8 cellular contexts compared by ENCODE assay signal in the genomic region with DNA sequence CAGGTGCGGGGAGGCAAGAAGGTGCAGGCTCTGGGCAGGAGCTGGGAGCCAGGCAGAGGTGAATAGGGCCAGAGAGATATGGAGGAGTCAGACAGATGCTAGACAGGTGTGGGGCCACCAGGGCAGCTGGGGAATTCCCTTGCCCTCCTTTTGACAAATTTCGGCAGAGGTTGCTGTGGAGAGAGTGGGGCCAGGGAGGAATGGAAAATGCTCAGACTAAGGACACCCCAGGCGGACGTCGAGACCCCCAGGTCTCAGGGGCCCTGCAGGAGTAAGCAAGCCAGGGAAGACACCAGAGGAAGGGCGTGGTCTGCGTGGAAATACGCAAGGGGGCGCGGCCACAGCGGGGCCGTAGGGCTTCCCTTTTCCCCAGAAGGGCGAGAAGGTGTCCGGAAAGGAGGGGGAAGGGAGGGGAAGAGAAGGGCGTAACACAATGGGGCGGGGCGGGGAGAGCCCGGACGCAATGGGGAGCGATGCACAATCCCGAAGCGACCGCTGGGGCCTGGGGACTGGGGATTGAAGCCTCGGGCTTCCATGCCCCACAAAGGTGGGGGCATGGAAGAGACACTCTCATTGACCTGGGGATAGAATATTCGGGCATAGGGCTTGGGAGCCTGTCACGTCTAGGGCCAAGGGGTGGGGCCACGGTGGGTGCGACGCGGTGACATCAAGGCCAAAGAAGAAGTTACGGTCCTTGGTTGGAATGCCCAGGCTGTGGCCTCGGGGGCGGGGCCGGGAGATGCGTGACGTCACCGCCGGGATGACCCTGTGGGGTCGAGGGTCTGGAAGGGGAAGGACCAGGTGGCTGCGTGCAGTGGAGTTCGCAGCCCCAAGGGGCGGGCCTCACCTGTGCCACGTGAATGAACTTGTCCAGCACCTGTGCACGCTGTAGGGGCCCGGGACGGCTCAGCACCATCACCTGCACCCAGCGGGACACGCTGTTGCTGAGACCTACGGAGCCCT. TPM values are rescaled to one million over a fixed set of nuclear protein-coding genes. Genes with fewer than 3 reads are reported as not detected.
DNase-seq lines count a peak whose midpoint lies in the region; ATAC-seq, FAIRE-seq and TF ChIP-seq lines count a peak whose summit lies in the region.

No MANE protein-coding gene starts in this region.

- H3K4me3 Mint-ChIP-seq in activated CD4-positive, alpha-beta T cell treated with anti-CD3 and anti-CD28 coated beads, Interleukin-2, amount 10 ng/mL, durations not matched to agents 24 days and 14 days = peak overlapping the region; percentile 88
- peak overlapping the region; percentile 81 for H3K4me3 Mint-ChIP-seq in nephron progenitor cell
- H3K4me3 Mint-ChIP-seq in type B pancreatic cell = peak overlapping the region; percentile 86

- no peaks in the 10 kb centered on the region for H3K27me3 Mint-ChIP-seq in activated CD4-positive, alpha-beta T cell treated with anti-CD3 and anti-CD28 coated beads, Interleukin-2, amount 10 ng/mL, durations not matched to agents 24 days and 14 days
- H3K27me3 Mint-ChIP-seq in nephron progenitor cell (ENCODE audit: low read depth, poor library complexity) = peaks cover 41% of the 10 kb centered on the region
- peaks cover 33% of the 10 kb centered on the region for H3K27me3 Mint-ChIP-seq in type B pancreatic cell

- H3K79me2 ChIP-seq in DOHH2 (ENCODE audit: control insufficient read depth, low read length) (no peaks in the 10 kb centered on the region), endothelial cell of umbilical vein (ENCODE audit: control insufficient read depth, insufficient read depth, low read length) (no peaks in the 10 kb centered on the region)

- no peaks in the 10 kb centered on the region for H4K20me1 ChIP-seq in DOHH2 (ENCODE audit: control insufficient read depth, insufficient read depth, low read depth, low read length)
- no peaks in the 10 kb centered on the region for H4K20me1 ChIP-seq in endothelial cell of umbilical vein (replicated peaks; ENCODE audit: control insufficient read depth, extremely low read depth, insufficient read depth, low read length)

- H3K27ac Mint-ChIP-seq in activated CD4-positive, alpha-beta T cell treated with anti-CD3 and anti-CD28 coated beads, Interleukin-2, amount 10 ng/mL, durations not matched to agents 24 days and 14 days = peak overlapping the region; percentile 82
- no peak overlapping the region for H3K27ac Mint-ChIP-seq in nephron progenitor cell
- H3K27ac Mint-ChIP-seq in type B pancreatic cell = peak overlapping the region; percentile 81

- no peaks in the 10 kb centered on the region for H3K9me1 ChIP-seq in endothelial cell of umbilical vein (replicated peaks; ENCODE audit: control insufficient read depth, extremely low read depth, insufficient read depth, low read length)

- H3K9ac ChIP-seq in endothelial cell of umbilical vein (replicated peaks; ENCODE audit: extremely low read depth, insufficient read depth, low read length) = no peak overlapping the region

- H3K36me3 ChIP-seq in DOHH2 (ENCODE audit: control insufficient read depth, low read length) (no peaks in the 10 kb centered on the region), endothelial cell of umbilical vein (ENCODE audit: control insufficient read depth in 2 of 2, extremely low read depth in 1 of 2, insufficient read depth in 2 of 2, low read length in 2 of 2) (no peaks in the 10 kb centered on the region)

- intact Hi-C loops in activated CD4-positive, alpha-beta T cell treated with anti-CD3 and anti-CD28 coated beads, Interleukin-2, amount 10 ng/mL, durations not matched to agents 24 days and 14 days (cut with micrococcal nuclease) = no loop called here
- intact Hi-C loops in endothelial cell of umbilical vein (cut with micrococcal nuclease) = no loop called here

- CTCF ChIA-PET in endothelial cell of umbilical vein (lab: Charles Lee) = no interaction called here

- peak; percentile 9 to 56 (median 49) for DNase-seq in NCI-H1417 (lab: John Stamatoyannopoulos, UW)
- DNase-seq in activated CD4-positive, alpha-beta T cell treated with anti-CD3 and anti-CD28 coated beads, Interleukin-2, amount 10 ng/mL, durations not matched to agents 24 days and 14 days = peak; percentile 91
- no peak for DNase-seq in endothelial cell of umbilical vein (ENCODE audit: low read depth, low spot score)
- DNase-seq in nephron progenitor cell = peak; percentile 88
- no peak for DNase-seq in type B pancreatic cell (ENCODE audit: extremely low spot score, unreplicated experiment)

- no peaks in the 10 kb centered on the region for H3K9me3 Mint-ChIP-seq in activated CD4-positive, alpha-beta T cell treated with anti-CD3 and anti-CD28 coated beads, Interleukin-2, amount 10 ng/mL, durations not matched to agents 24 days and 14 days
- no peaks in the 10 kb centered on the region for H3K9me3 Mint-ChIP-seq in nephron progenitor cell
- no peaks in the 10 kb centered on the region for H3K9me3 Mint-ChIP-seq in type B pancreatic cell

- H3K27me3 ChIP-seq in DOHH2 (ENCODE audit: control insufficient read depth, low read length) = no peaks in the 10 kb centered on the region
- no peaks in the 10 kb centered on the region for H3K27me3 ChIP-seq in endothelial cell of umbilical vein (ENCODE audit: control insufficient read depth in 2 of 2, insufficient read depth in 2 of 2, low read length in 2 of 2)

- H3K4me2 ChIP-seq in DOHH2 (ENCODE audit: low read length) (peak overlapping the region; percentile 80), endothelial cell of umbilical vein (ENCODE audit: insufficient read depth, low read length) (no peak overlapping the region)

- TF ChIP-seq CTCF in DOHH2 (IDR thresholded peaks at IDR 0.05; ENCODE audit: low read depth, low read length, poor library complexity, severe bottlenecking) (peak; percentile 11), endothelial cell of umbilical vein (IDR thresholded peaks at IDR 0.05; ENCODE audit: extremely low read depth in 1 of 2, insufficient read depth in 1 of 2, low read depth in 1 of 2, low read length in 2 of 2) (no peak), nephron progenitor cell (IDR thresholded peaks at IDR 0.05) (no peak), type B pancreatic cell (conservative IDR thresholded peaks at IDR 0.05) (peak; percentile 50)

- H3K4me3 ChIP-seq in DOHH2 (ENCODE audit: low read length) (peak overlapping the region; percentile 77), endothelial cell of umbilical vein (replicated peaks in 1 of 3; ENCODE audit: insufficient read depth in 1 of 3, low read depth in 1 of 3, low read length in 3 of 3) (no peak overlapping the region)

- POLR2A ChIA-PET in endothelial cell of umbilical vein (lab: Charles Lee) = no interaction called here

- no TSS peak for BruUV-seq in endothelial cell of umbilical vein (replicated peaks; lab: Mats Ljungman, UMichigan)

- peaks cover 4% of the 10 kb centered on the region for H3F3A ChIP-seq in DOHH2 (ENCODE audit: control insufficient read depth, insufficient read depth)

- no peak for TF ChIP-seq POLR2A in endothelial cell of umbilical vein (IDR thresholded peaks at IDR 0.05; ENCODE audit: low read depth, low read length)

- no peak for FAIRE-seq in endothelial cell of umbilical vein (lab: Jason Lieb, UNC)

- dilution Hi-C loops in endothelial cell of umbilical vein (cut with MboI; ENCODE audit: extremely low pct_ligation_motif_present, low sequenced_read_pairs) = no loop called here

- no peak overlapping the region for H3K27ac ChIP-seq in DOHH2 (ENCODE audit: low read depth, low read length)
- H3K27ac ChIP-seq in endothelial cell of umbilical vein (ENCODE audit: insufficient read depth, low read depth, low read length) = no peak overlapping the region

- peaks cover 19% of the 10 kb centered on the region for H3K4me1 Mint-ChIP-seq in activated CD4-positive, alpha-beta T cell treated with anti-CD3 and anti-CD28 coated beads, Interleukin-2, amount 10 ng/mL, durations not matched to agents 24 days and 14 days
- H3K4me1 Mint-ChIP-seq in nephron progenitor cell (peaks cover 34% of the 10 kb centered on the region), type B pancreatic cell (ENCODE audit: unreplicated experiment) (peaks cover 12% of the 10 kb centered on the region)

- no peak for ATAC-seq in HG03175 (IDR thresholded peaks at IDR 0.05; ENCODE audit: unreplicated experiment)
- ATAC-seq in HG02870 (IDR thresholded peaks at IDR 0.05; ENCODE audit: unreplicated experiment) = no peak

- no peaks in the 10 kb centered on the region for H3K9me2 ChIP-seq in DOHH2 (replicated peaks; ENCODE audit: control insufficient read depth, low read length)

- H3K4me1 ChIP-seq in DOHH2 (ENCODE audit: control insufficient read depth, low read length) (peaks cover 20% of the 10 kb centered on the region), endothelial cell of umbilical vein (ENCODE audit: control insufficient read depth, extremely low read depth, insufficient read depth, low read length) (no peaks in the 10 kb centered on the region)

- H3K9me3 ChIP-seq in DOHH2 (ENCODE audit: control insufficient read depth, insufficient read depth, low read length) = no peaks in the 10 kb centered on the region
- H3K9me3 ChIP-seq in endothelial cell of umbilical vein (replicated peaks; ENCODE audit: control insufficient read depth, insufficient read depth, low read length) = no peaks in the 10 kb centered on the region

- H2AFZ ChIP-seq in endothelial cell of umbilical vein (ENCODE audit: low read depth, low read length) = peak overlapping the region; percentile 52

- H3K36me3 Mint-ChIP-seq in activated CD4-positive, alpha-beta T cell treated with anti-CD3 and anti-CD28 coated beads, Interleukin-2, amount 10 ng/mL, durations not matched to agents 24 days and 14 days (ENCODE audit: low read depth) = no peaks in the 10 kb centered on the region
- no peaks in the 10 kb centered on the region for H3K36me3 Mint-ChIP-seq in nephron progenitor cell (ENCODE audit: low read depth)
- H3K36me3 Mint-ChIP-seq in type B pancreatic cell = no peaks in the 10 kb centered on the region

RNA-seq across cellular contexts. Expression of gene RASGRP4, which starts 8.2 kb away (rescaled TPM):
- 2.1 and 2.2 TPM in 2 replicates for total RNA-seq in activated CD4-positive, alpha-beta T cell treated with anti-CD3 and anti-CD28 coated beads, Interleukin-2, amount 10 ng/mL, durations not matched to agents 24 days and 14 days
- total RNA-seq in endothelial cell of umbilical vein (not detected in 2 replicates), type B pancreatic cell (ENCODE audit: low replicate concordance) (not detected in 2 replicates)
- not detected in 2 replicates for polyA plus RNA-seq in endothelial cell of umbilical vein
- polyA plus RNA-seq in endothelial cell of umbilical vein (2011; cell fraction: cytosol; rRNA removed) = not detected in 2 replicates
- not detected in 2 replicates for polyA plus RNA-seq in endothelial cell of umbilical vein (2011; cell fraction: nucleus; rRNA removed)
- polyA plus RNA-seq in endothelial cell of umbilical vein (2012) = not detected in 2 replicates
- 0.46 and 0.91 TPM in 2 replicates for polyA minus RNA-seq in endothelial cell of umbilical vein
- not detected for polyA minus RNA-seq in endothelial cell of umbilical vein (2011; cell fraction: cytosol; rRNA and poly(A)+ RNA removed)
- polyA minus RNA-seq in endothelial cell of umbilical vein (2011; cell fraction: nucleus; rRNA and poly(A)+ RNA removed) = not detected in 2 replicates

RNA-seq across cellular contexts. Expression of gene FAM98C, which starts 14.9 kb away (rescaled TPM):
- 25.3 and 30.4 TPM in 2 replicates for total RNA-seq in activated CD4-positive, alpha-beta T cell treated with anti-CD3 and anti-CD28 coated beads, Interleukin-2, amount 10 ng/mL, durations not matched to agents 24 days and 14 days
- 13.0 and 15.4 TPM in 2 replicates for total RNA-seq in endothelial cell of umbilical vein
- 12.6 and 16.5 TPM in 2 replicates for polyA plus RNA-seq in endothelial cell of umbilical vein
- polyA plus RNA-seq in endothelial cell of umbilical vein (2011; cell fraction: cytosol; rRNA removed) = 6.0 and 11.0 TPM in 2 replicates
- 22.4 and 24.8 TPM in 2 replicates for polyA plus RNA-seq in endothelial cell of umbilical vein (2011; cell fraction: nucleus; rRNA removed)
- 10.0 and 11.3 TPM in 2 replicates for polyA plus RNA-seq in endothelial cell of umbilical vein (2012)
- polyA minus RNA-seq in endothelial cell of umbilical vein = 2.5 and 4.1 TPM in 2 replicates
- polyA minus RNA-seq in endothelial cell of umbilical vein (2011; cell fraction: cytosol; rRNA and poly(A)+ RNA removed) = 5.7 TPM
- polyA minus RNA-seq in endothelial cell of umbilical vein (2011; cell fraction: nucleus; rRNA and poly(A)+ RNA removed) = 3.5 and 5.0 TPM in 2 replicates
- total RNA-seq in type B pancreatic cell (ENCODE audit: low replicate concordance) = 25.2 and 27.3 TPM in 2 replicates

RNA-seq across cellular contexts. Expression of gene RYR1, which starts 15.7 kb away (rescaled TPM):
- 3.6 and 4.0 TPM in 2 replicates for total RNA-seq in activated CD4-positive, alpha-beta T cell treated with anti-CD3 and anti-CD28 coated beads, Interleukin-2, amount 10 ng/mL, durations not matched to agents 24 days and 14 days
- 0.02 TPM in 1 of 2 replicates, not detected in the other for total RNA-seq in endothelial cell of umbilical vein
- under 0.01 TPM in 1 of 2 replicates, not detected in the other for polyA plus RNA-seq in endothelial cell of umbilical vein
- polyA plus RNA-seq in endothelial cell of umbilical vein (2011; cell fraction: cytosol; rRNA removed) = under 0.01 and 0.09 TPM in 2 replicates
- 0.01 and 0.06 TPM in 2 replicates for polyA plus RNA-seq in endothelial cell of umbilical vein (2011; cell fraction: nucleus; rRNA removed)
- polyA plus RNA-seq in endothelial cell of umbilical vein (2012) = 0.01 TPM in 2 replicates
- 0.05 and 0.06 TPM in 2 replicates for polyA minus RNA-seq in endothelial cell of umbilical vein
- polyA minus RNA-seq in endothelial cell of umbilical vein (2011; cell fraction: cytosol; rRNA and poly(A)+ RNA removed) = not detected
- 0.05 TPM in 1 of 2 replicates, not detected in the other for polyA minus RNA-seq in endothelial cell of umbilical vein (2011; cell fraction: nucleus; rRNA and poly(A)+ RNA removed)
- total RNA-seq in type B pancreatic cell (ENCODE audit: low replicate concordance) = 3.3 and 9.3 TPM in 2 replicates

RNA-seq across cellular contexts. Expression of gene SPRED3, which starts 29.3 kb away (rescaled TPM):
- total RNA-seq in activated CD4-positive, alpha-beta T cell treated with anti-CD3 and anti-CD28 coated beads, Interleukin-2, amount 10 ng/mL, durations not matched to agents 24 days and 14 days = 2.9 and 3.0 TPM in 2 replicates
- total RNA-seq in endothelial cell of umbilical vein (13.5 and 15.7 TPM in 2 replicates), type B pancreatic cell (ENCODE audit: low replicate concordance) (4.2 and 5.5 TPM in 2 replicates)
- 5.7 and 7.0 TPM in 2 replicates for polyA plus RNA-seq in endothelial cell of umbilical vein
- polyA plus RNA-seq in endothelial cell of umbilical vein (2011; cell fraction: cytosol; rRNA removed) = 5.0 and 6.1 TPM in 2 replicates
- 20.2 and 21.0 TPM in 2 replicates for polyA plus RNA-seq in endothelial cell of umbilical vein (2011; cell fraction: nucleus; rRNA removed)
- polyA plus RNA-seq in endothelial cell of umbilical vein (2012) = 13.2 and 15.7 TPM in 2 replicates
- 5.6 and 7.1 TPM in 2 replicates for polyA minus RNA-seq in endothelial cell of umbilical vein
- 0.20 TPM for polyA minus RNA-seq in endothelial cell of umbilical vein (2011; cell fraction: cytosol; rRNA and poly(A)+ RNA removed)
- polyA minus RNA-seq in endothelial cell of umbilical vein (2011; cell fraction: nucleus; rRNA and poly(A)+ RNA removed) = 11.7 and 12.0 TPM in 2 replicates

RNA-seq across cellular contexts. Expression of gene GGN, which starts 30.0 kb away (rescaled TPM):
- 0.47 and 1.0 TPM in 2 replicates for total RNA-seq in activated CD4-positive, alpha-beta T cell treated with anti-CD3 and anti-CD28 coated beads, Interleukin-2, amount 10 ng/mL, durations not matched to agents 24 days and 14 days
- total RNA-seq in endothelial cell of umbilical vein (0.88 and 1.5 TPM in 2 replicates), type B pancreatic cell (ENCODE audit: low replicate concordance) (1.1 and 1.5 TPM in 2 replicates)
- 0.39 and 0.73 TPM in 2 replicates for polyA plus RNA-seq in endothelial cell of umbilical vein
- 0.17 and 0.25 TPM in 2 replicates for polyA plus RNA-seq in endothelial cell of umbilical vein (2011; cell fraction: cytosol; rRNA removed)
- polyA plus RNA-seq in endothelial cell of umbilical vein (2011; cell fraction: nucleus; rRNA removed) = 0.32 and 0.36 TPM in 2 replicates
- 1.8 and 1.9 TPM in 2 replicates for polyA plus RNA-seq in endothelial cell of umbilical vein (2012)
- not detected in 2 replicates for polyA minus RNA-seq in endothelial cell of umbilical vein
- polyA minus RNA-seq in endothelial cell of umbilical vein (2011; cell fraction: cytosol; rRNA and poly(A)+ RNA removed) = not detected
- 0.29 TPM in 1 of 2 replicates, not detected in the other for polyA minus RNA-seq in endothelial cell of umbilical vein (2011; cell fraction: nucleus; rRNA and poly(A)+ RNA removed)

Comparison
In these comparisons a context has a peak if more than half of its experiments do, and no peak if none do; other contexts are left out.
1. CTCF ChIP-seq: peak in DOHH2 (single experiment) and type B pancreatic cell (single experiment); none in endothelial cell of umbilical vein (0 of 2) and nephron progenitor cell (single experiment).
2. DNase-seq: peak in NCI-H1417 (3 of 3), activated CD4-positive, alpha-beta T cell treated with anti-CD3 and anti-CD28 coated beads, Interleukin-2, amount 10 ng/mL, durations not matched to agents 24 days and 14 days (single experiment) and nephron progenitor cell (single experiment); none in endothelial cell of umbilical vein (single experiment) and type B pancreatic cell (single experiment).
3. Peak in every context shown above with its lines, with median percentiles within 50 percentile points of each other: H3K4me3 Mint-ChIP-seq.